ENCODE assay signal across 8 cellular contexts in the genomic region with DNA sequence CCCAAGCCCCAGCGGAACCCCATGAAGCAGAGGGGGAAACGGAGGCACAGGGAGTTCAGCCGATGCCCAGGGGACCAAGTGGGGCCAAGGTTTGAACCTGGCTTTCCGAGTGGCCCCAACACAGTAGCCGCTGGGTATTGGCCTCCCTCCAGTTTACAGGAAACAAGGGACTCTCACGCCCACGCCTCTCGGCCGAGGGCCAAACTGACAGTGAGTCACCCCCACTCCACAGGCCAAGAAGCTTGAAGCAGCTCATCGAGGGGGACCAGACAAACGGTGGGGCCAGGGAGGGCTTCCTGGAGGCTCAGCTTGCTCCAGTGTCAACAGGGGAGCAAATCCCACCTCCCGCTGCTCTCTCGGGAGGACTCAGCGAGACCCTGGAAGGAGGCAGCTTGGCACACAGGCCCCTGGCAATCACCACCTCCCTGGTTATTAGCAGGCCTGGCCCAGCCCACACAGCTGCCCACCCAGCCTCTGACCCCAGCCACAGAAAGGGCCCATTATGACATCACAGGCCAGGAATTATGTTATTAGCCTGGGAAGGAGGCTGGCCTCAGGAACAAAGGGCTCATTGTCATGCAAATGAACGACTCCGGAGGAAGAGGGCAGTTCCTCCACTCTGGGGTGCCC. TPM values are rescaled to one million over a fixed set of nuclear protein-coding genes. Genes with fewer than 3 reads are reported as not detected.
DNase-seq lines count a peak whose midpoint lies in the region; ATAC-seq, FAIRE-seq and TF ChIP-seq lines count a peak whose summit lies in the region.

No MANE protein-coding gene starts in this region.

- H3K9me3 Mint-ChIP-seq in progenitor cell of endocrine pancreas (ENCODE audit: low read depth) = no peaks in the 10 kb centered on the region
- H3K9me3 Mint-ChIP-seq in activated CD4-positive, alpha-beta T cell treated with anti-CD3 and anti-CD28 coated beads, Interleukin-2, amount 10 ng/mL, durations not matched to agents 7 days and 5 days = no peaks in the 10 kb centered on the region

- H3K9me3 ChIP-seq in A549 (no peaks in the 10 kb centered on the region), left ventricle myocardium inferior (replicated peaks) (peaks cover 3% of the 10 kb centered on the region)

- peaks cover 64% of the 10 kb centered on the region for H3K4me1 ChIP-seq in A549
- H3K4me1 ChIP-seq in left ventricle myocardium inferior = peaks cover 100% of the 10 kb centered on the region

- no peaks in the 10 kb centered on the region for H3K27me3 Mint-ChIP-seq in progenitor cell of endocrine pancreas
- no peaks in the 10 kb centered on the region for H3K27me3 Mint-ChIP-seq in activated CD4-positive, alpha-beta T cell treated with anti-CD3 and anti-CD28 coated beads, Interleukin-2, amount 10 ng/mL, durations not matched to agents 7 days and 5 days

- H3K4me2 ChIP-seq in A549 = peak overlapping the region; percentile 73

- POLR2A ChIA-PET in A549 (lab: Yijun Ruan, JAX) = interaction anchor here (0.6 to 1.0 kb wide), 2 partner anchors 124 to 416 kb away, joined by 3 to 4 read pairs; no protein-coding TSS in a partner anchor
- POLR2A ChIA-PET in activated CD4-positive, alpha-beta T cell treated with anti-CD3 and anti-CD28 coated beads, Interleukin-2, amount 10 ng/mL, durations not matched to agents 7 days and 5 days (lab: Charles Lee) = no interaction called here

- TF ChIP-seq RAD21 in A549 (conservative IDR thresholded peaks at IDR 0.05 in 1 of 2, IDR thresholded peaks at IDR 0.05 in 1 of 2) = no peak; a peak in 1 of 5 replicates

- WGBS in A549 (ENCODE audit: missing lambda C conversion rate) = 19% methylated on average over 11 of the region's 16 CpGs

- TF ChIP-seq CTCF in A549 (IDR thresholded peaks at IDR 0.05) (no peak), left ventricle myocardium inferior (IDR thresholded peaks at IDR 0.05; ENCODE audit: borderline replicate concordance) (no peak), progenitor cell of endocrine pancreas (IDR thresholded peaks at IDR 0.05; ENCODE audit: unreplicated experiment) (no peak)

- H3K27ac ChIP-seq in A549 = peak overlapping the region; percentile 63 to 86
- H3K27ac ChIP-seq in left ventricle myocardium inferior (replicated peaks) = peak overlapping the region; percentile 100

- no peak for FAIRE-seq in A549 (lab: Jason Lieb, UNC)

- TF ChIP-seq POLR2A in A549 (IDR thresholded peaks at IDR 0.05; ENCODE audit: low read length) = no peak

- no peak overlapping the region for H3K4me3 ChIP-seq in A549
- H3K4me3 ChIP-seq in left ventricle myocardium inferior = peak overlapping the region; percentile 17

- no peaks in the 10 kb centered on the region for H3K27me3 ChIP-seq in left ventricle myocardium inferior (ENCODE audit: low read depth)

- H3K4me3 Mint-ChIP-seq in progenitor cell of endocrine pancreas (ENCODE audit: low read depth) = no peak overlapping the region
- H3K4me3 Mint-ChIP-seq in activated CD4-positive, alpha-beta T cell treated with anti-CD3 and anti-CD28 coated beads, Interleukin-2, amount 10 ng/mL, durations not matched to agents 7 days and 5 days = no peak overlapping the region

- H3K27ac Mint-ChIP-seq in progenitor cell of endocrine pancreas = peak overlapping the region; percentile 95
- no peak overlapping the region for H3K27ac Mint-ChIP-seq in activated CD4-positive, alpha-beta T cell treated with anti-CD3 and anti-CD28 coated beads, Interleukin-2, amount 10 ng/mL, durations not matched to agents 7 days and 5 days

- intact Hi-C loops in left ventricle myocardium inferior (cut with micrococcal nuclease) = no loop called here

- ATAC-seq in A549 = peak; percentile 55 to 58
- ATAC-seq in HG02970 (IDR thresholded peaks at IDR 0.05; ENCODE audit: low FRiP score, unreplicated experiment) = no peak

- CTCF ChIA-PET in A549 (lab: Yijun Ruan, JAX) = interaction anchor here (1.5 kb wide), 1 partner anchor 259 kb away, joined by 4 read pairs; no protein-coding TSS in a partner anchor
- CTCF ChIA-PET in activated CD4-positive, alpha-beta T cell treated with anti-CD3 and anti-CD28 coated beads, Interleukin-2, amount 10 ng/mL, durations not matched to agents 7 days and 5 days (lab: Charles Lee) = interaction anchor here (0.5 kb wide), 1 partner anchor 661 kb away, joined by 3 read pairs; no protein-coding TSS in a partner anchor

- no peak; a peak in 1 of 5 replicates for TF ChIP-seq EP300 in A549 (IDR thresholded peaks at IDR 0.05)

- H3K36me3 Mint-ChIP-seq in progenitor cell of endocrine pancreas (ENCODE audit: insufficient read depth) = peaks cover 6% of the 10 kb centered on the region
- H3K36me3 Mint-ChIP-seq in activated CD4-positive, alpha-beta T cell treated with anti-CD3 and anti-CD28 coated beads, Interleukin-2, amount 10 ng/mL, durations not matched to agents 7 days and 5 days (ENCODE audit: low read depth) = peaks cover 5% of the 10 kb centered on the region

- peak; percentile 75 to 84 for DNase-seq in A549 (ENCODE audit: low read depth in 1 of 2, low spot score in 1 of 2)
- peak; percentile 98 for DNase-seq in LHCN-M2 (ENCODE audit: low read depth)
- DNase-seq in amygdala (lab: John Stamatoyannopoulos, UW) = peak in 53 of 56 donors; percentile 9 to 96 (median 76)
- DNase-seq in left ventricle myocardium inferior = peak; percentile 86
- no peak for DNase-seq in progenitor cell of endocrine pancreas (ENCODE audit: low spot score, unreplicated experiment)
- no peak for DNase-seq in activated CD4-positive, alpha-beta T cell treated with anti-CD3 and anti-CD28 coated beads for 1 hour
- DNase-seq in activated CD4-positive, alpha-beta T cell treated with anti-CD3 and anti-CD28 coated beads, Interleukin-2, amount 10 ng/mL, durations not matched to agents 7 days and 5 days = no peak

- H3K36me3 ChIP-seq in left ventricle myocardium inferior = no peaks in the 10 kb centered on the region

- peaks cover 29% of the 10 kb centered on the region for H3K4me1 Mint-ChIP-seq in progenitor cell of endocrine pancreas (ENCODE audit: low read depth)
- H3K4me1 Mint-ChIP-seq in activated CD4-positive, alpha-beta T cell treated with anti-CD3 and anti-CD28 coated beads, Interleukin-2, amount 10 ng/mL, durations not matched to agents 7 days and 5 days = peaks cover 7% of the 10 kb centered on the region

TF ChIP-seq in A549, 52 proteins besides CTCF, POLR2A, EP300 and RAD21:
- TF ChIP-seq RARB (CRISPR knock-in tag; IDR thresholded peaks at IDR 0.05) (no peak), SMC3 (IDR thresholded peaks at IDR 0.05) (0 out of 3 replicates have a peak, but pooled peaks have one; percentile 2), FOSL2 (IDR thresholded peaks at IDR 0.05) (0 out of 2 replicates have a peak, but pooled peaks have one; percentile 15), FOSL2 (CRISPR knock-in tag; IDR thresholded peaks at IDR 0.05) (peak; percentile 79), GATA3 (IDR thresholded peaks at IDR 0.05; ENCODE audit: borderline replicate concordance) (peak; percentile 14; the same call in 1 of the 2 replicates)
- TF ChIP-seq, protein P1, sequence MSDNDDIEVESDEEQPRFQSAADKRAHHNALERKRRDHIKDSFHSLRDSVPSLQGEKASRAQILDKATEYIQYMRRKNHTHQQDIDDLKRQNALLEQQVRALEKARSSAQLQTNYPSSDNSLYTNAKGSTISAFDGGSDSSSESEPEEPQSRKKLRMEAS (IDR thresholded peaks at IDR 0.05) = peak; percentile 42

RNA-seq across cellular contexts. Expression of a gene that starts 54.6 kb away (rescaled TPM):
- polyA plus RNA-seq in A549 (2011; rRNA removed) (14.1 and 19.3 TPM in 2 replicates), A549 (2017; fragmentation: RNase III; extraction: RNeasy Plus Mini Kit Qiagen cat#74134 plus additional on column Dnase treatment) (151 to 170 TPM (median 160 TPM) in 3 replicates)
- 40.4 and 55.7 TPM in 2 replicates for polyA plus RNA-seq in A549 (2012; cell fraction: cytosol; rRNA removed)
- 206 and 232 TPM in 2 replicates for polyA plus RNA-seq in A549 (2012; cell fraction: nucleus; rRNA removed)
- 39.9 and 51.1 TPM in 2 replicates for polyA minus RNA-seq in A549 (2011; rRNA and poly(A)+ RNA removed)
- total RNA-seq in LHCN-M2 (2014; rRNA removed) (72.4 and 79.0 TPM in 2 replicates), left ventricle myocardium inferior (152 TPM), progenitor cell of endocrine pancreas (218 and 251 TPM in 2 replicates)
- 138 TPM for polyA plus RNA-seq in LHCN-M2 (2012)
- 100 to 1,000 TPM in 1 of 2 experiments, 10 to 100 TPM in 1; 96.4 to 102 TPM for total RNA-seq in activated CD4-positive, alpha-beta T cell treated with anti-CD3 and anti-CD28 coated beads, Interleukin-2, amount 10 ng/mL, durations not matched to agents 7 days and 5 days

Comparison
In these comparisons a context has a peak if more than half of its experiments do, and no peak if none do; other contexts are left out.
1. DNase-seq: peak in A549 (2 of 2), LHCN-M2 (single experiment), amygdala (53 of 56) and left ventricle myocardium inferior (single experiment); none in progenitor cell of endocrine pancreas (single experiment), activated CD4-positive, alpha-beta T cell treated with anti-CD3 and anti-CD28 coated beads for 1 hour (single experiment) and activated CD4-positive, alpha-beta T cell treated with anti-CD3 and anti-CD28 coated beads, Interleukin-2, amount 10 ng/mL, durations not matched to agents 7 days and 5 days (single experiment).